11 cellular contexts compared by ENCODE assay signal in the genomic region with DNA sequence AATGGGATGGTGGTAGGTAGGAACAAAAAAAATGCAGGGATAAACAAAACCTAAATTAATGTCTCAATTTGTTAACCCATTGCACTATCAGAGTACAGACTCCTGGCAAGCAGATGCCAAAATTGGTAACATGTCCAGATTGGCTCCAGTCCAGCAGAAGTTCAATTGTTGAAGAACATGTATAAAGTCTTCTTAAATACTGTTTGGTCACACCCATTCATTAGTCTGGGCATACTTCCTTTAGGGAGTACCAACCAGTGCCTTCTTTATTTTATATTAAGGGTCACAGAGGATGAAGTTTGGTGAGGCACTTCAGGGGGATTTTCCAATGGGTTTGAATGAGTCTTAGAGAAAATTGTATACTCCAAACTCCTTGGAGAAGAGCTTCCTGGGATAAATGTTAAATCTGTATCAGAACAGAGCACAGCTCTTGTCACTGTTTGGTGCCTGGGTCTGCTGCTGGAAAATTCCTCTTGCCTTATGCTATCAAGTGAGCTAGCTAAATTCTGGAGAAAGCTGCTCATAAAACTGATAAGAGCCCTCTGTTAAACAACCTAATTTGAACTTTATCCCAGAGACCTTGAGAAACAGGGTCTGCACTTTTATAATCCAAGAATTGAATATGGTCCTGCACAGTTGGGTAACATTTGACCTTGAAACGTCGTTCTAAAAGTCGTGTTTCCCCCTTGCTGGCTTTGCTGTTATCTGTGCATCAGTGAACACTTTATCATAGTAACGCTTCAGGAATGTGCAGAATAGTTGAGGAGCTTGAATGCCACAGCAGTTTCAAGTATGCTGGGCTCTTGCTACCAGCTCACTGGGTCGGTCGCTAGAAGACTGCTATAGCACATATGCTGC.
DNase-seq lines count a peak whose midpoint lies in the region; FAIRE-seq and TF ChIP-seq lines count a peak whose summit lies in the region.
"Had no signal": no experiment of that assay in that cellular context is flagged by ENCODE, and none has a peak within 500 bp of the region (broad histone marks: within the 10 kb centered on the region; RNA-seq: fewer than 3 reads in every experiment).

No MANE protein-coding gene starts in this region.

- H3K36me3 ChIP-seq in fibroblast of lung (ENCODE audit: control insufficient read depth, insufficient read depth, low read length) (no peaks in the 10 kb centered on the region), spleen (no peaks in the 10 kb centered on the region)
- H3K36me3 ChIP-seq: neutrophil had no signal

- H3K4me1 ChIP-seq in fibroblast of lung (ENCODE audit: control insufficient read depth, extremely low read depth, insufficient read depth, low read length) (peaks cover 15% of the 10 kb centered on the region), spleen (peaks cover 0 to 8% (median 0%) of the 10 kb centered on the region in 6 donors)

- H4K20me1 ChIP-seq in fibroblast of lung (ENCODE audit: control insufficient read depth, extremely low read depth, insufficient read depth, low read length): no peaks in the 10 kb centered on the region

- POLR2A ChIA-PET in GM10248 (lab: Yijun Ruan, JAX): no interaction called here

- WGBS in spleen, 5 donors: 65 to 88% (median 69%) methylated on average over 6 of the region's 6 CpGs

- no peaks in the 10 kb centered on the region for H3K36me3 Mint-ChIP-seq in osteocyte (ENCODE audit: unreplicated experiment)

- intact Hi-C loops in spleen (cut with DNase I; ENCODE audit: low total_unique reads): no loop called here

- H3K4me1 Mint-ChIP-seq in osteocyte (ENCODE audit: unreplicated experiment): peaks cover 37% of the 10 kb centered on the region

- no peak for TF ChIP-seq POLR2A in spleen (IDR thresholded peaks at IDR 0.05)

- peaks cover 1% of the 10 kb centered on the region for H3K9me3 Mint-ChIP-seq in osteocyte (ENCODE audit: unreplicated experiment)

- H3K27ac Mint-ChIP-seq in osteocyte (ENCODE audit: unreplicated experiment): peak overlapping the region; percentile 21

- no peaks in the 10 kb centered on the region for H3K27me3 Mint-ChIP-seq in osteocyte (ENCODE audit: unreplicated experiment)

- peak; percentile 91 for FAIRE-seq in RCC 7860 (lab: Jason Lieb, UNC)
- FAIRE-seq: endometrium had no signal

- H3K27ac ChIP-seq in fibroblast of lung (ENCODE audit: insufficient read depth, low read length): peak overlapping the region; percentile 30
- peak overlapping the region in 4 of 8 donors; percentile 16 to 48 (median 22) for H3K27ac ChIP-seq in spleen
- H3K27ac ChIP-seq: neutrophil had no signal

- H3K4me3 ChIP-seq in fibroblast of lung (replicated peaks in 1 of 4; ENCODE audit: control extremely low read depth in 1 of 4, insufficient read depth in 1 of 4, low read depth in 3 of 4, low read length in 4 of 4) (no peak overlapping the region), spleen (no peak overlapping the region)

- no peak for TF ChIP-seq CTCF in fibroblast of lung (conservative IDR thresholded peaks at IDR 0.05 in 1 of 2, IDR thresholded peaks at IDR 0.05 in 1 of 2; ENCODE audit: low read depth in 1 of 2, low read length in 2 of 2)
- TF ChIP-seq CTCF in osteocyte (IDR thresholded peaks at IDR 0.05): no peak
- no peak for TF ChIP-seq CTCF in spleen (IDR thresholded peaks at IDR 0.05 in 8 of 11, conservative IDR thresholded peaks at IDR 0.05 in 3 of 11)
- no peak for TF ChIP-seq CTCF in GM10248 (IDR thresholded peaks at IDR 0.05; ENCODE audit: control extremely low read depth, extremely low read depth, low read depth, missing control alignments)

- DNase-seq in Daoy (ENCODE audit: low read depth) (peak; percentile 77), RCC 7860 (ENCODE audit: low spot score) (peak; percentile 87), fibroblast of lung (ENCODE audit: low read depth in 2 of 2) (peak; percentile 82 to 96), osteocyte (ENCODE audit: extremely low spot score, unreplicated experiment) (no peak), spleen (no peak), DMS53 treated with DMSO at 0.1 percent for 48 hours (lab: John Stamatoyannopoulos, UW; ENCODE audit: unreplicated experiment) (no peak), COLO829 (ENCODE audit: low spot score) (no peak), GM10248 (ENCODE audit: extremely low spot score) (no peak)
- DNase-seq: DND-41 had no signal

- no peak overlapping the region for H3K4me3 Mint-ChIP-seq in osteocyte (ENCODE audit: unreplicated experiment)

- CTCF ChIA-PET in GM10248 (lab: Yijun Ruan, JAX): interaction anchor here (1.0 to 1.8 kb wide), 4 partner anchors 14 to 19 kb away, joined by 3 to 5 read pairs (median 4); no protein-coding TSS in a partner anchor

- H3K9me3 ChIP-seq in fibroblast of lung (ENCODE audit: control insufficient read depth, insufficient read depth, low read depth, low read length) (no peaks in the 10 kb centered on the region), spleen (peaks cover 0 to 6% (median 0%) of the 10 kb centered on the region in 8 donors)
- H3K9me3 ChIP-seq: neutrophil had no signal

- H3K27me3 ChIP-seq in fibroblast of lung (ENCODE audit: control insufficient read depth, insufficient read depth, low read length): no peaks in the 10 kb centered on the region
- H3K27me3 ChIP-seq in spleen (replicated peaks in 1 of 7): peaks cover 0 to 3% (median 0%) of the 10 kb centered on the region in 7 donors
- H3K27me3 ChIP-seq: neutrophil had no signal

- peak overlapping the region; percentile 37 for H3K4me2 ChIP-seq in fibroblast of lung (ENCODE audit: extremely low read depth, insufficient read depth, low read length)

- H3K79me2 ChIP-seq in fibroblast of lung (ENCODE audit: control insufficient read depth, insufficient read depth, low read length): no peaks in the 10 kb centered on the region

- H2AFZ ChIP-seq in fibroblast of lung (ENCODE audit: low read length): no peak overlapping the region

- H3K9ac ChIP-seq in fibroblast of lung (ENCODE audit: insufficient read depth, low read length): no peak overlapping the region

Comparison
In these comparisons a context has a peak if more than half of its experiments do, and no peak if none do; other contexts are left out.
1. DNase-seq: peak in Daoy (single experiment), RCC 7860 (single experiment) and fibroblast of lung (2 of 2); none in osteocyte (single experiment), spleen (single experiment), DMS53 treated with DMSO at 0.1 percent for 48 hours (single experiment), COLO829 (single experiment) and GM10248 (single experiment).